In genomic region chr1:86702954-86703494, GRCh38 we compare ENCODE assay signal across 1 cellular context.
TF ChIP-seq lines count a peak whose summit lies in the region.

No MANE protein-coding gene starts in this region.

TF ChIP-seq in K562, 482 proteins besides CTCF, POLR2A, EP300 and RAD21:
- TF ChIP-seq C11orf30 (IDR thresholded peaks at IDR 0.05; ENCODE audit: low read depth): peak; percentile 76
- TF ChIP-seq DPF2 (IDR thresholded peaks at IDR 0.05): peak; percentile 43; the same call in 1 of the 2 replicates
- TF ChIP-seq FOXK2 (conservative IDR thresholded peaks at IDR 0.05 in 1 of 2, IDR thresholded peaks at IDR 0.05 in 1 of 2; ENCODE audit: low read depth in 2 of 2): 0 out of 4 replicates have a peak, but pooled peaks of 1 of the 2 experiments have one; percentile 13
- TF ChIP-seq NFRKB (IDR thresholded peaks at IDR 0.05; ENCODE audit: low read depth): peak; percentile 26
- peak; percentile 92 for TF ChIP-seq PRDM10 (IDR thresholded peaks at IDR 0.05; ENCODE audit: partially characterized antibody)
- TF ChIP-seq ZNF316 (IDR thresholded peaks at IDR 0.05): peak; percentile 82
- peak; percentile 25; the same call in 1 of the 2 replicates for TF ChIP-seq ATF7 (IDR thresholded peaks at IDR 0.05)
- 0 out of 2 replicates have a peak, but pooled peaks have one; percentile 46 for TF ChIP-seq HDGF (IDR thresholded peaks at IDR 0.05)
- 0 out of 2 replicates have a peak, but pooled peaks have one; percentile 15 for TF ChIP-seq ZNF384 (IDR thresholded peaks at IDR 0.05; ENCODE audit: low read depth, low read length)
- TF ChIP-seq NFE2 (IDR thresholded peaks at IDR 0.05; ENCODE audit: low read depth): peak; percentile 76
- peak in 1 of 3 experiments; percentile 62 for TF ChIP-seq YY1 (IDR thresholded peaks at IDR 0.05; ENCODE audit: borderline replicate concordance in 1 of 3, control insufficient read depth in 1 of 3, extremely low read depth in 1 of 3, insufficient read depth in 3 of 3, insufficient read length in 1 of 3, insufficient replicate concordance in 2 of 3, low read depth in 1 of 3, low read length in 2 of 3)
- peak; percentile 74 for TF ChIP-seq MAFG (tag; conservative IDR thresholded peaks at IDR 0.05)
- TF ChIP-seq SMARCA4 (IDR thresholded peaks at IDR 0.05): peak; percentile 33; the same call in 1 of the 2 replicates
- TF ChIP-seq SMARCE1 (IDR thresholded peaks at IDR 0.05): peak; percentile 23; the same call in 1 of the 2 replicates
